In the genomic region with DNA sequence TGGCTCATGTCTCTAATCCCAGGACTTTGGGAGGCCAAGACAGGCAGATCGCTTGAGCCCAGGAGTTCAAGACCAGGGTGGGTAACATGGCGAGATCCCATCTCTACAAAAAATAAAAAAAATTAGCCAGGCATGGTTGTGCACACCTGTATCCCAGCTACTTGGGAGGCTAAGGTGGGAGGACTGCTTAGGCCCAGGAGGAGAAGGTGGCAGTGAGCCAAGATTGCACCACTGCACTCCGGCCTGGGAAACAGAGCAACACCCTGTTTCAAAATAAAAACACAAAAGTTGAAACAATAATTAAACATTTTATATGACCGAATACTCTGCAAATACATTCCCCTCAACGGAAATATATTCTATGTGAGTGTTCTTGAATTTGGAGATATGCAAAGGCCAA, we compare ENCODE assay signal across 24 cellular contexts.
"Had no signal": no experiment of that assay in that cellular context is flagged by ENCODE, and none has a peak within 500 bp of the region (broad histone marks: within the 10 kb centered on the region; RNA-seq: fewer than 3 reads in every experiment).

No MANE protein-coding gene starts in this region.

- H3K27me3 ChIP-seq: left lung, ovary, right atrium auricular region, tibial nerve, upper lobe of left lung, vagina had no signal

- ATAC-seq: left cardiac atrium; left lung; lower lobe of right lung; naive thymus-derived CD4-positive, alpha-beta T cell; natural killer cell treated with Interleukin-12 subunit alpha and Interleukin-12 subunit beta and Interleukin-15 and Interleukin-18, amount 100 ng/mL, for 72 hours; sciatic nerve; stimulated activated naive B cell treated with anti-CD40 and anti-IgM and Interleukin-4, amounts not matched to agents 10 μg/mL and 1 μg/mL and 100 μg/mL, for 72 hours had no signal

- H3K9me3 Mint-ChIP-seq: naive thymus-derived CD4-positive, alpha-beta T cell; natural killer cell treated with Interleukin-12 subunit alpha and Interleukin-12 subunit beta and Interleukin-15 and Interleukin-18, amount 100 ng/mL, for 72 hours; stimulated activated naive B cell treated with anti-CD40 and anti-IgM and Interleukin-4, amounts not matched to agents 10 μg/mL and 1 μg/mL and 100 μg/mL, for 72 hours; stimulated activated naive CD8-positive, alpha-beta T cell treated with anti-CD3 and anti-CD28 coated beads, Interleukin-15, Interleukin-2, amounts not matched to agents 100 ng/mL and 50 ng/mL, for 24 hours had no signal

- H3K4me3 ChIP-seq: left lung, lower lobe of right lung, ovary, right atrium auricular region, skin epidermis, tibial nerve, upper lobe of left lung, vagina had no signal

- H3K36me3 Mint-ChIP-seq: mesothelial cell of epicardium; natural killer cell treated with Interleukin-12 subunit alpha and Interleukin-12 subunit beta and Interleukin-15 and Interleukin-18, amount 100 ng/mL, for 72 hours had no signal

- H3K27ac ChIP-seq: left lung, lower lobe of right lung, ovary, right atrium auricular region, skin epidermis, tibial nerve, upper lobe of left lung, vagina had no signal

- H3K27me3 Mint-ChIP-seq: naive thymus-derived CD4-positive, alpha-beta T cell; natural killer cell treated with Interleukin-12 subunit alpha and Interleukin-12 subunit beta and Interleukin-15 and Interleukin-18, amount 100 ng/mL, for 72 hours; progenitor cell of endocrine pancreas; stimulated activated naive B cell treated with anti-CD40 and anti-IgM and Interleukin-4, amounts not matched to agents 10 μg/mL and 1 μg/mL and 100 μg/mL, for 72 hours; stimulated activated naive CD8-positive, alpha-beta T cell treated with anti-CD3 and anti-CD28 coated beads, Interleukin-15, Interleukin-2, amounts not matched to agents 100 ng/mL and 50 ng/mL, for 24 hours had no signal

- H3K36me3 ChIP-seq: lower lobe of right lung, ovary, right atrium auricular region, tibial nerve, upper lobe of left lung, vagina had no signal

- H3K4me3 Mint-ChIP-seq: mesothelial cell of epicardium; naive thymus-derived CD4-positive, alpha-beta T cell; natural killer cell treated with Interleukin-12 subunit alpha and Interleukin-12 subunit beta and Interleukin-15 and Interleukin-18, amount 100 ng/mL, for 72 hours; stimulated activated naive B cell treated with anti-CD40 and anti-IgM and Interleukin-4, amounts not matched to agents 10 μg/mL and 1 μg/mL and 100 μg/mL, for 72 hours; stimulated activated naive CD8-positive, alpha-beta T cell treated with anti-CD3 and anti-CD28 coated beads, Interleukin-15, Interleukin-2, amounts not matched to agents 100 ng/mL and 50 ng/mL, for 24 hours had no signal

- H3K27ac Mint-ChIP-seq: mesothelial cell of epicardium; natural killer cell treated with Interleukin-12 subunit alpha and Interleukin-12 subunit beta and Interleukin-15 and Interleukin-18, amount 100 ng/mL, for 72 hours; progenitor cell of endocrine pancreas; stimulated activated naive B cell treated with anti-CD40 and anti-IgM and Interleukin-4, amounts not matched to agents 10 μg/mL and 1 μg/mL and 100 μg/mL, for 72 hours; stimulated activated naive CD8-positive, alpha-beta T cell treated with anti-CD3 and anti-CD28 coated beads, Interleukin-15, Interleukin-2, amounts not matched to agents 100 ng/mL and 50 ng/mL, for 24 hours had no signal

- DNase-seq: hippocampal formation; kidney glomerular epithelial cell; left cardiac atrium; left lung; lower lobe of right lung; mammary epithelial cell; mesenchymal stem cell; naive thymus-derived CD4-positive, alpha-beta T cell; stimulated activated CD4-positive, alpha-beta T cell treated with anti-CD3 and anti-CD28 coated beads, Interleukin-12 subunit alpha, Interleukin-12 subunit beta, amount 100 ng/mL, for 4 hours; stimulated activated CD4-positive, alpha-beta T cell treated with anti-CD3 and anti-CD28 coated beads, Interleukin-15, amount 100 ng/mL, for 24 hours; stimulated activated CD4-positive, alpha-beta T cell treated with anti-CD3 and anti-CD28 coated beads, Interleukin-2, amount 100 ng/mL, for 24 hours; stimulated activated CD4-positive, alpha-beta T cell treated with anti-CD3 and anti-CD28 coated beads, Interleukin-4, amount 100 ng/mL, for 1 hour; stimulated activated naive B cell treated with anti-CD40 and anti-IgM and Interleukin-4, amounts not matched to agents 10 μg/mL and 1 μg/mL and 100 μg/mL, for 72 hours; upper lobe of left lung had no signal

- H3K9me3 ChIP-seq: left lung, lower lobe of right lung, ovary, right atrium auricular region, tibial nerve, upper lobe of left lung, vagina had no signal
